In the genomic region with DNA sequence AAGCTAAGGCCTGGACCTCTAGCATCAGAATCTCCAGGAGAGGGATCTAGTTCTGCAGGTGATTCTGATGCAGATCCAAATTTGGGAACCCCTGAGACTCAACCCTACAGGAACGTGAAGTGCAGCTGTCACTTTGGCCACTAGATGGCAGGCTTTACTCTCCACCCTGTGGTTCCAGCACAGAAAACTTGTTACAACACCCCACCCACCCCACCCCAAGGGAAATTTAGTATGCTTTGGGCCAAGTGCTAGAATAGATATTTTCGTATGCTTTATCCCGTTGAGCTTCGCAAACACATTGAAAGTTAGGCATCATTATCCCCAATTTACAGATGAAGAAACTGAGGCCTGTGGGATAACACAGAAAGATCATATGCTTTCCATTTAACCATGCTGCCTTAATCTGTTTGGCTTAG, we compare ENCODE assay signal across 8 cellular contexts.
A peak's percentile ranks its signal among the peaks of the same experiment; 100 is the strongest.
DNase-seq lines count a peak whose midpoint lies in the region; ATAC-seq, FAIRE-seq and TF ChIP-seq lines count a peak whose summit lies in the region.

No MANE protein-coding gene starts in this region.

- H3K9me3 Mint-ChIP-seq in activated naive CD4-positive, alpha-beta T cell treated with anti-CD3 and anti-CD28 coated beads, Interleukin-2, amount 10 ng/mL, durations not matched to agents 7 days and 5 days = no peaks in the 10 kb centered on the region

- no peak overlapping the region for H3K27ac Mint-ChIP-seq in activated naive CD4-positive, alpha-beta T cell treated with anti-CD3 and anti-CD28 coated beads, Interleukin-2, amount 10 ng/mL, durations not matched to agents 7 days and 5 days

- no peaks in the 10 kb centered on the region for H3K36me3 ChIP-seq in right atrium auricular region

- CTCF ChIA-PET in activated naive CD4-positive, alpha-beta T cell treated with anti-CD3 and anti-CD28 coated beads, Interleukin-2, amount 10 ng/mL, durations not matched to agents 7 days and 5 days (lab: Charles Lee) = interaction anchor here (0.7 to 1.3 kb wide), 12 partner anchors 9 to 316 kb away, joined by 3 to 6 read pairs (median 3); no protein-coding TSS in a partner anchor

- no peak overlapping the region for H3K27ac ChIP-seq in right atrium auricular region

- no peaks in the 10 kb centered on the region for H3K4me1 ChIP-seq in right atrium auricular region

- H3K9me3 ChIP-seq in right atrium auricular region = no peaks in the 10 kb centered on the region

- TF ChIP-seq CTCF in right atrium auricular region (IDR thresholded peaks at IDR 0.05) = peak; percentile 88 to 93

- FAIRE-seq in RCC 7860 (lab: Jason Lieb, UNC) = no peak

- DNase-seq in NCI-H2196 (lab: John Stamatoyannopoulos, UW; ENCODE audit: unreplicated experiment) (peak; percentile 37), NCI-H2196 treated with DMSO at 0.1 percent for 48 hours (lab: John Stamatoyannopoulos, UW; ENCODE audit: unreplicated experiment) (no peak), RCC 7860 (ENCODE audit: low spot score) (peak; percentile 12), right atrium auricular region (ENCODE audit: low spot score) (peak; percentile 78)
- DNase-seq in activated naive CD4-positive, alpha-beta T cell treated with anti-CD3 and anti-CD28 coated beads, Interleukin-2, amount 10 ng/mL, durations not matched to agents 7 days and 5 days = peak; percentile 65
- DNase-seq in stimulated activated CD4-positive, alpha-beta T cell treated with anti-CD3 and anti-CD28 coated beads, Interleukin-12 subunit alpha, Interleukin-12 subunit beta, amount 100 ng/mL, for 4 hours = peak; percentile 32

- peak; percentile 66 for ATAC-seq in HG03095 (IDR thresholded peaks at IDR 0.05; ENCODE audit: unreplicated experiment)
- ATAC-seq in HG03280 (IDR thresholded peaks at IDR 0.05; ENCODE audit: unreplicated experiment) = no peak

- H3K27me3 ChIP-seq in right atrium auricular region = no peaks in the 10 kb centered on the region

- no peaks in the 10 kb centered on the region for H3K27me3 Mint-ChIP-seq in activated naive CD4-positive, alpha-beta T cell treated with anti-CD3 and anti-CD28 coated beads, Interleukin-2, amount 10 ng/mL, durations not matched to agents 7 days and 5 days

- no peaks in the 10 kb centered on the region for H3K4me1 Mint-ChIP-seq in activated naive CD4-positive, alpha-beta T cell treated with anti-CD3 and anti-CD28 coated beads, Interleukin-2, amount 10 ng/mL, durations not matched to agents 7 days and 5 days

- H3K4me3 ChIP-seq in right atrium auricular region = no peak overlapping the region

- H3K4me3 Mint-ChIP-seq in activated naive CD4-positive, alpha-beta T cell treated with anti-CD3 and anti-CD28 coated beads, Interleukin-2, amount 10 ng/mL, durations not matched to agents 7 days and 5 days = no peak overlapping the region

- H3K36me3 Mint-ChIP-seq in activated naive CD4-positive, alpha-beta T cell treated with anti-CD3 and anti-CD28 coated beads, Interleukin-2, amount 10 ng/mL, durations not matched to agents 7 days and 5 days = no peaks in the 10 kb centered on the region
